ENCODE assay signal across 1 cellular context in genomic region chr6:7701212-7701834, GRCh38.
TF ChIP-seq lines count a peak whose summit lies in the region.

No MANE protein-coding gene starts in this region.

TF ChIP-seq in K562, 482 proteins besides CTCF, POLR2A, EP300 and RAD21 (continued from another document):
- TF ChIP-seq DMBX1 (CRISPR knock-in tag; IDR thresholded peaks at IDR 0.05; ENCODE audit: borderline replicate concordance) (peak; percentile 64; the same call in 1 of the 2 replicates), ESRRA (IDR thresholded peaks at IDR 0.05; ENCODE audit: borderline replicate concordance, low read depth) (peak; percentile 19; the same call in 1 of the 2 replicates), SMARCA4 (IDR thresholded peaks at IDR 0.05) (peak; percentile 64), ETS2 (tag; IDR thresholded peaks at IDR 0.05; ENCODE audit: borderline replicate concordance, poor library complexity, severe bottlenecking) (no peak), MCM3 (IDR thresholded peaks at IDR 0.05) (no peak), MITF (IDR thresholded peaks at IDR 0.05) (peak; percentile 72), ATF2 (CRISPR knock-in tag; IDR thresholded peaks at IDR 0.05) (no peak), ZSCAN32 (CRISPR knock-in tag; IDR thresholded peaks at IDR 0.05) (no peak), RUNX1 (IDR thresholded peaks at IDR 0.05; ENCODE audit: low read depth) (no peak), TEAD1 (CRISPR knock-in tag; IDR thresholded peaks at IDR 0.05) (no peak), MYBL2 (IDR thresholded peaks at IDR 0.05; ENCODE audit: low read depth) (peak; percentile 60; the same call in 1 of the 2 replicates), MYBL2 (CRISPR knock-in tag; IDR thresholded peaks at IDR 0.05; ENCODE audit: borderline replicate concordance) (no peak), XRCC5 (IDR thresholded peaks at IDR 0.05; ENCODE audit: low read depth, low read length) (no peak), ZBTB1 (CRISPR knock-in tag; IDR thresholded peaks at IDR 0.05; ENCODE audit: borderline replicate concordance, low read depth) (no peak), MCM2 (IDR thresholded peaks at IDR 0.05; ENCODE audit: low read depth) (no peak), ZKSCAN8 (CRISPR knock-in tag; IDR thresholded peaks at IDR 0.05) (no peak), POLR2H (tag; IDR thresholded peaks at IDR 0.05; ENCODE audit: low read depth) (no peak), CBFA2T3 (IDR thresholded peaks at IDR 0.05) (peak; percentile 79), CUX1 (CRISPR knock-in tag; IDR thresholded peaks at IDR 0.05) (no peak), ZBTB7A (IDR thresholded peaks at IDR 0.05; ENCODE audit: borderline replicate concordance, control insufficient read depth, low read depth, low read length) (no peak), ZNF668 (CRISPR knock-in tag; IDR thresholded peaks at IDR 0.05) (no peak), HBP1 (CRISPR knock-in tag; IDR thresholded peaks at IDR 0.05) (no peak), ZNF212 (CRISPR knock-in tag; IDR thresholded peaks at IDR 0.05) (no peak), BACH1 (tag; IDR thresholded peaks at IDR 0.05) (no peak), SLC30A9 (CRISPR knock-in tag; IDR thresholded peaks at IDR 0.05) (no peak), CHAMP1 (IDR thresholded peaks at IDR 0.05) (peak; percentile 66), TCF3 (CRISPR knock-in tag; IDR thresholded peaks at IDR 0.05) (peak; percentile 75), ZBTB11 (CRISPR knock-in tag; IDR thresholded peaks at IDR 0.05) (no peak), ZFP30 (CRISPR knock-in tag; IDR thresholded peaks at IDR 0.05; ENCODE audit: borderline replicate concordance) (no peak), ILF3 (IDR thresholded peaks at IDR 0.05; ENCODE audit: borderline replicate concordance) (no peak), DIDO1 (tag; IDR thresholded peaks at IDR 0.05; ENCODE audit: low read depth) (no peak), JUND (IDR thresholded peaks at IDR 0.05; ENCODE audit: borderline replicate concordance, low read depth, low read length) (peak; percentile 38; the same call in 1 of the 2 replicates), JUND (tag; IDR thresholded peaks at IDR 0.05; ENCODE audit: borderline replicate concordance, low read depth, low read length) (no peak; the same call in 2 of the 3 replicates), KAT8 (IDR thresholded peaks at IDR 0.05; ENCODE audit: low read depth) (no peak), ZNF263 (CRISPR knock-in tag; IDR thresholded peaks at IDR 0.05; ENCODE audit: borderline replicate concordance) (no peak), PTTG1 (tag; IDR thresholded peaks at IDR 0.05; ENCODE audit: low read depth) (no peak), ARID3A (IDR thresholded peaks at IDR 0.05; ENCODE audit: borderline replicate concordance, low read depth, low read length) (no peak), ARID1B (IDR thresholded peaks at IDR 0.05) (peak; percentile 83), NFE2 (IDR thresholded peaks at IDR 0.05; ENCODE audit: low read depth) (0 out of 2 replicates have a peak, but pooled peaks have one; percentile 21), BRCA1 (IDR thresholded peaks at IDR 0.05) (no peak), BRCA1 (CRISPR knock-in tag; IDR thresholded peaks at IDR 0.05) (no peak), TBL1XR1 (IDR thresholded peaks at IDR 0.05; ENCODE audit: low read length in 2 of 2) (peak in 1 of 2 experiments; percentile 5; a peak in 1 of 4 replicates)
